Comparison of ENCODE assay signal across 8 cellular contexts in genomic region chr22:31490496-31490925, GRCh38. TPM values are rescaled to one million over a fixed set of nuclear protein-coding genes. Genes with fewer than 3 reads are reported as not detected.
A peak's percentile ranks its signal among the peaks of the same experiment; 100 is the strongest.
DNase-seq lines count a peak whose midpoint lies in the region; ATAC-seq, FAIRE-seq and TF ChIP-seq lines count a peak whose summit lies in the region.

No MANE protein-coding gene starts in this region.

- intact Hi-C loops in sciatic nerve (cut with DNase I), result no loop called here

- H3K27ac ChIP-seq in astrocyte (ENCODE audit: low read depth, low read length), result peak overlapping the region; percentile 97

- peaks cover 3% of the 10 kb centered on the region for H3K36me3 ChIP-seq in astrocyte (ENCODE audit: insufficient read depth, low read length)

- peak; percentile 37 for ATAC-seq in GM21367 (IDR thresholded peaks at IDR 0.05; ENCODE audit: unreplicated experiment)
- ATAC-seq in sciatic nerve, result peak; percentile 71

- peak overlapping the region; percentile 98 for H3K4me3 Mint-ChIP-seq in astrocyte (ENCODE audit: unreplicated experiment)

- peaks cover 13% of the 10 kb centered on the region for H3K4me1 Mint-ChIP-seq in astrocyte (ENCODE audit: low read depth, unreplicated experiment)

- DNase-seq in EH (ENCODE audit: low read depth) (peak; percentile 82), HTR-8/SVneo (ENCODE audit: insufficient read length, low spot score) (peak; percentile 42), T-helper 1 cell (peak; percentile 24 to 71 (median 42)), astrocyte (ENCODE audit: low read depth) (peak; percentile 78), hippocampal formation (lab: John Stamatoyannopoulos, UW) (peak; percentile 31 to 62), sciatic nerve (ENCODE audit: low spot score) (peak; percentile 65), NCI-H2107 treated with DMSO at 0.1 percent for 48 hours (lab: John Stamatoyannopoulos, UW; ENCODE audit: unreplicated experiment) (no peak)

- H3K79me2 ChIP-seq in astrocyte (ENCODE audit: insufficient read depth, low read length), result peaks cover 26% of the 10 kb centered on the region

- H3K9me3 Mint-ChIP-seq in astrocyte (ENCODE audit: unreplicated experiment), result no peaks in the 10 kb centered on the region

- H3K27me3 ChIP-seq in astrocyte (ENCODE audit: insufficient read depth, low read length), result no peaks in the 10 kb centered on the region

- peak overlapping the region; percentile 92 for H2AFZ ChIP-seq in astrocyte (ENCODE audit: low read depth, low read length)

- H3K27ac Mint-ChIP-seq in astrocyte (ENCODE audit: unreplicated experiment), result peak overlapping the region; percentile 99

- FAIRE-seq in HTR-8/SVneo (lab: Jason Lieb, UNC) (peak; percentile 38), astrocyte (lab: Jason Lieb, UNC) (peak; percentile 32)

- H3K4me1 ChIP-seq in astrocyte (ENCODE audit: insufficient read depth, low read length), result peaks cover 16% of the 10 kb centered on the region

- TF ChIP-seq CTCF in astrocyte (IDR thresholded peaks at IDR 0.05; ENCODE audit: insufficient read depth, low read depth, low read length), result no peak

- peak overlapping the region; percentile 94 for H3K4me2 ChIP-seq in astrocyte (ENCODE audit: low read length)

- H3K9me3 ChIP-seq in astrocyte (ENCODE audit: insufficient read depth, low read depth, low read length), result no peaks in the 10 kb centered on the region

- peaks cover 8% of the 10 kb centered on the region for H4K20me1 ChIP-seq in astrocyte (ENCODE audit: insufficient read depth, low read length)

- H3K36me3 Mint-ChIP-seq in astrocyte (ENCODE audit: low read depth, unreplicated experiment), result no peaks in the 10 kb centered on the region

- H3K9ac ChIP-seq in astrocyte (ENCODE audit: low read length), result peak overlapping the region; percentile 92

- peak overlapping the region; percentile 79 for H3K4me3 ChIP-seq in astrocyte (ENCODE audit: insufficient read depth, low read depth, low read length)

- no peaks in the 10 kb centered on the region for H3K27me3 Mint-ChIP-seq in astrocyte (ENCODE audit: low read depth, unreplicated experiment)

RNA-seq across cellular contexts. Expression of gene EIF4ENIF1, which starts 0.9 kb away (rescaled TPM):
- total RNA-seq in astrocyte (24.3 and 27.0 TPM in 2 replicates), sciatic nerve (38.9 TPM)

RNA-seq across cellular contexts. Expression of gene SFI1, which starts 5.8 kb away (rescaled TPM):
- total RNA-seq in astrocyte (13.6 TPM in 2 replicates), sciatic nerve (49.8 TPM)
